In the genomic region with DNA sequence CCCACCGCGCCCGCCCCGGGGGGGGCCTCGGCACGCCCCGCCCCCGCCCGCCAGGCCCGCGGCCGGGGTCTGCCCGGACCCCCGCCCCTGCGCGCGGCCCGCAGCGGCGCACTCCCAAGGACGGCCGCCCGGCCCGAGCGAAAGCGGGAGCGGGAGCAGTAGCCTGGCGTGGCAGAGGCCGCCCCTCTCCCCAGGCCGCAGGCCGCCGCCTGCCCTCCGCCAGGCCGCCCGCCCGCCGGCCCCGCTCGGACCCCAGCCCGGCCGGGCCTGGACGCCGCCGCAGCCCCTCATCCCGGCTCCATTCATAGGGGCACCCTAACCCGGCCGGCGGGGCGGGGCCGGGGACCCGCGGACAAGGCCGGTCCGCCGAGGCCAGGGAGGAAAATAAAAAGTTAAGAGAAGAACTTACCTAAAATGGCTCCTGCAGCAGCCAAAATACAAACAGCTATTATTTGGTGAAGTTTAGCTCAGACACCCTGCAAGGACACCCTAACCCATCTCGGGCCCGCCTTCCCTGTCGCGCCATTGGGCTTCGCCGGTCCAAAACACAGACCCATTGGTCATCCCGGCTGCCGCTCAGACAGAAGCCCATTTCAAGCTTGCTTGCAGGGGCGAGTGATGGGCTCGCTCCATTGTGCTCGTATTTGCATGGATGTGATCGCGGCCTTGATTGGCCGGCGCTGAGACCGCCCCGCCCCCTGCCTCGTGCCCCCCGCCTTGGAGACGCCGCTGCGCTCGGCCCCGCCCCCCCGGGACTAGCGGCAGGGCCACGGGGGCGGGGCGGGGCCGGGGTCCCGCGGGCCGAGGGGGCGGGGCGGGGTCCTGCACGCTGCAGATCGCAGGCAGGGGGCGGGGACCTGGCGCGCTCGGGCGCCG, we compare ENCODE assay signal across 8 cellular contexts. TPM values are rescaled to one million over a fixed set of nuclear protein-coding genes. Genes with fewer than 3 reads are reported as not detected.
DNase-seq lines count a peak whose midpoint lies in the region; ATAC-seq and FAIRE-seq lines count a peak whose summit lies in the region.

A gene with protein sequence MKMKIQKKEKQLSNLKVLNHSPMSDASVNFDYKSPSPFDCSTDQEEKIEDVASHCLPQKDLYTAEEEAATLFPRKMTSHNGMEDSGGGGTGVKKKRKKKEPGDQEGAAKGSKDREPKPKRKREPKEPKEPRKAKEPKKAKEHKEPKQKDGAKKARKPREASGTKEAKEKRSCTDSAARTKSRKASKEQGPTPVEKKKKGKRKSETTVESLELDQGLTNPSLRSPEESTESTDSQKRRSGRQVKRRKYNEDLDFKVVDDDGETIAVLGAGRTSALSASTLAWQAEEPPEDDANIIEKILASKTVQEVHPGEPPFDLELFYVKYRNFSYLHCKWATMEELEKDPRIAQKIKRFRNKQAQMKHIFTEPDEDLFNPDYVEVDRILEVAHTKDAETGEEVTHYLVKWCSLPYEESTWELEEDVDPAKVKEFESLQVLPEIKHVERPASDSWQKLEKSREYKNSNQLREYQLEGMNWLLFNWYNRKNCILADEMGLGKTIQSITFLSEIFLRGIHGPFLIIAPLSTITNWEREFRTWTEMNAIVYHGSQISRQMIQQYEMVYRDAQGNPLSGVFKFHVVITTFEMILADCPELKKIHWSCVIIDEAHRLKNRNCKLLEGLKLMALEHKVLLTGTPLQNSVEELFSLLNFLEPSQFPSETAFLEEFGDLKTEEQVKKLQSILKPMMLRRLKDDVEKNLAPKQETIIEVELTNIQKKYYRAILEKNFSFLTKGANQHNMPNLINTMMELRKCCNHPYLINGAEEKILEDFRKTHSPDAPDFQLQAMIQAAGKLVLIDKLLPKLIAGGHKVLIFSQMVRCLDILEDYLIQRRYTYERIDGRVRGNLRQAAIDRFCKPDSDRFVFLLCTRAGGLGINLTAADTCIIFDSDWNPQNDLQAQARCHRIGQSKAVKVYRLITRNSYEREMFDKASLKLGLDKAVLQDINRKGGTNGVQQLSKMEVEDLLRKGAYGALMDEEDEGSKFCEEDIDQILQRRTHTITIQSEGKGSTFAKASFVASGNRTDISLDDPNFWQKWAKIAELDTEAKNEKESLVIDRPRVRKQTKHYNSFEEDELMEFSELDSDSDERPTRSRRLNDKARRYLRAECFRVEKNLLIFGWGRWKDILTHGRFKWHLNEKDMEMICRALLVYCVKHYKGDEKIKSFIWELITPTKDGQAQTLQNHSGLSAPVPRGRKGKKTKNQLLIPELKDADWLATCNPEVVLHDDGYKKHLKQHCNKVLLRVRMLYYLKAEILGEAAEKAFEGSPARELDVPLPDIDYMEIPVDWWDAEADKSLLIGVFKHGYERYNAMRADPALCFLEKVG (N-terminal part only) (minus strand): TSS at position 447 of the 876 bp plus-strand sequence. CDS start 67,040 bp downstream, outside the sequence.

- H3K9me3 ChIP-seq in NT2/D1 (ENCODE audit: insufficient read depth, low read length) (no peaks in the 10 kb centered on the region), mesodermal cell (ENCODE audit: control insufficient read depth, low read length) (no peaks in the 10 kb centered on the region)

- H3K9me3 Mint-ChIP-seq in activated CD8-positive, alpha-beta memory T cell treated with anti-CD3 and anti-CD28 coated beads, Interleukin-2, amount 10 ng/mL, durations not matched to agents 7 days and 5 days (ENCODE audit: low read depth): no peaks in the 10 kb centered on the region

- H3K4me1 ChIP-seq in NT2/D1 (ENCODE audit: insufficient read depth, insufficient read length) (no peaks in the 10 kb centered on the region), mesodermal cell (ENCODE audit: control insufficient read depth, insufficient read depth, low read length, poor library complexity, severe bottlenecking) (peaks cover 6% of the 10 kb centered on the region)

- FAIRE-seq in endometrium (lab: Jason Lieb, UNC): peak; percentile 89

- peaks cover 2% of the 10 kb centered on the region for H3K36me3 ChIP-seq in NT2/D1 (ENCODE audit: insufficient read depth, insufficient read length, low read length)
- no peaks in the 10 kb centered on the region for H3K36me3 ChIP-seq in mesodermal cell (ENCODE audit: control insufficient read depth, insufficient read depth, low read length)

- peak within 1 kb of the TSS; percentile 70 for H3K4me3 ChIP-seq in NT2/D1 (ENCODE audit: insufficient read length, low read depth)
- H3K4me3 ChIP-seq in mesodermal cell (ENCODE audit: extremely low read depth, insufficient read depth, low read length, poor library complexity, severe bottlenecking): peak within 1 kb of the TSS; percentile 63

- WGBS in mesodermal cell (ENCODE audit: insufficient coverage in 2 of 2), 2 experiments: 0 to 1% methylated on average over 24 to 37 of the region's 98 CpGs

- peak within 1 kb of the TSS; percentile 84 for H3K9ac ChIP-seq in NT2/D1 (ENCODE audit: insufficient read length, low read depth)

- H3K27me3 Mint-ChIP-seq in activated CD8-positive, alpha-beta memory T cell treated with anti-CD3 and anti-CD28 coated beads, Interleukin-2, amount 10 ng/mL, durations not matched to agents 7 days and 5 days: peaks cover 4% of the 10 kb centered on the region

- DNase-seq in COLO829 (ENCODE audit: low spot score) (peak; percentile 98), HUDEP-2 (lab: John Stamatoyannopoulos, UW; ENCODE audit: unreplicated experiment in 76 of 76) (peak in 75 of 76 experiments; percentile 58 to 100 (median 98)), NT2/D1 (ENCODE audit: low read depth, low spot score) (peak; percentile 99)
- peak; percentile 99 for DNase-seq in activated CD8-positive, alpha-beta memory T cell treated with anti-CD3 and anti-CD28 coated beads, Interleukin-2, amount 10 ng/mL, durations not matched to agents 7 days and 5 days
- DNase-seq in stimulated activated CD8-positive, alpha-beta memory T cell treated with anti-CD3 and anti-CD28 coated beads, Interleukin-15, amount 100 ng/mL, for 4 hours (ENCODE audit: low read depth in 2 of 2): peak; percentile 97 to 98

- H3K4me1 Mint-ChIP-seq in activated CD8-positive, alpha-beta memory T cell treated with anti-CD3 and anti-CD28 coated beads, Interleukin-2, amount 10 ng/mL, durations not matched to agents 7 days and 5 days: peaks cover 32% of the 10 kb centered on the region

- CTCF ChIA-PET in activated CD8-positive, alpha-beta memory T cell treated with anti-CD3 and anti-CD28 coated beads, Interleukin-2, amount 10 ng/mL, durations not matched to agents 7 days and 5 days (lab: Charles Lee): interaction anchor here (0.7 to 1.4 kb wide), 4 partner anchors 73 to 80 kb away, joined by 3 to 5 read pairs (median 3); no protein-coding TSS in a partner anchor

- ATAC-seq in GM21381 (IDR thresholded peaks at IDR 0.05; ENCODE audit: unreplicated experiment): peak; percentile 97
- peak; percentile 99 for ATAC-seq in activated CD8-positive, alpha-beta memory T cell treated with anti-CD3 and anti-CD28 coated beads, Interleukin-2, amount 10 ng/mL, durations not matched to agents 7 days and 5 days

- peak within 1 kb of the TSS; percentile 84 for H3K4me3 Mint-ChIP-seq in activated CD8-positive, alpha-beta memory T cell treated with anti-CD3 and anti-CD28 coated beads, Interleukin-2, amount 10 ng/mL, durations not matched to agents 7 days and 5 days

- peaks cover 1% of the 10 kb centered on the region for H3K36me3 Mint-ChIP-seq in activated CD8-positive, alpha-beta memory T cell treated with anti-CD3 and anti-CD28 coated beads, Interleukin-2, amount 10 ng/mL, durations not matched to agents 7 days and 5 days

- H3K27ac Mint-ChIP-seq in activated CD8-positive, alpha-beta memory T cell treated with anti-CD3 and anti-CD28 coated beads, Interleukin-2, amount 10 ng/mL, durations not matched to agents 7 days and 5 days: peak within 1 kb of the TSS; percentile 78

- H3K27me3 ChIP-seq in NT2/D1 (ENCODE audit: insufficient read depth, insufficient read length): peaks cover 12% of the 10 kb centered on the region

- H3K27ac ChIP-seq in mesodermal cell (ENCODE audit: low read depth, low read length, severe bottlenecking): peak within 1 kb of the TSS; percentile 87

RNA-seq across cellular contexts. Expression of the gene that starts here (rescaled TPM):
- 10 to 100 TPM; 32.2 to 33.5 TPM for total RNA-seq in activated CD8-positive, alpha-beta memory T cell treated with anti-CD3 and anti-CD28 coated beads, Interleukin-2, amount 10 ng/mL, durations not matched to agents 7 days and 5 days
- polyA plus RNA-seq in mesodermal cell (2013, experiment 1 of 2): 25.0 TPM
- 23.9 TPM for polyA plus RNA-seq in mesodermal cell (2013, experiment 2 of 2)

Comparison
In these comparisons a context has a peak if more than half of its experiments do, and no peak if none do; other contexts are left out.
1. Peak in every context shown above with its lines: DNase-seq, ATAC-seq, H3K4me3 ChIP-seq and H3K27ac ChIP-seq.